ENCODE assay signal across 23 cellular contexts in genomic region chr12:100453953-100454352, GRCh38. TPM values are rescaled to one million over a fixed set of nuclear protein-coding genes. Genes with fewer than 3 reads are reported as not detected.
"Had no signal": no experiment of that assay in that cellular context is flagged by ENCODE, and none has a peak within 500 bp of the region (broad histone marks: within the 10 kb centered on the region; RNA-seq: fewer than 3 reads in every experiment).

No MANE protein-coding gene starts in this region.

- H3K4me1 ChIP-seq: adrenal gland, SJCRH30 had no signal

- H3K9me3 ChIP-seq: Peyer's patch, SJCRH30 had no signal

- H3K27me3 ChIP-seq: adrenal gland, Peyer's patch, SJCRH30 had no signal

- H3K27ac ChIP-seq: adrenal gland, RWPE1, SJCRH30 had no signal

- DNase-seq: activated CD4-positive, alpha-beta T cell treated with anti-CD3 and anti-CD28 coated beads for 4 hours; activated CD8-positive, alpha-beta memory T cell treated with anti-CD3 and anti-CD28 coated beads, Interleukin-2, amount 50 U/mL, for 4 hours; activated CD8-positive, alpha-beta T cell treated with anti-CD3 and anti-CD28 coated beads for 36 hours; activated naive CD4-positive, alpha-beta T cell treated with anti-CD3 and anti-CD28 coated beads, Interleukin-2, amount 50 U/mL, for 16 hours; activated naive CD8-positive, alpha-beta T cell treated with anti-CD3 and anti-CD28 coated beads, Interleukin-2, amount 10 ng/mL, durations not matched to agents 7 days and 5 days; activated T-cell treated with anti-CD3 and anti-CD28 coated beads, Interleukin-2, amount 50 U/mL, for 72 hours; adrenal gland; IMR-90; Kasumi-1; KBM-7; NCI-H1105 treated with DMSO at 0.1 percent for 48 hours; NCI-H1436 treated with DMSO at 0.1 percent for 48 hours; NCI-H187; NCI-H2081; NCI-H345; NCI-H524; NCI-H748 treated with DMSO at 0.1 percent for 48 hours; Peyer's patch; Right ventricle myocardium superior; SJCRH30 had no signal

- H3K4me3 ChIP-seq: adrenal gland, Peyer's patch, SJCRH30 had no signal

- FAIRE-seq: bronchial epithelial cell had no signal

- H3K36me3 ChIP-seq: adrenal gland, Peyer's patch, SJCRH30 had no signal

RNA-seq across cellular contexts. Expression of gene NR1H4, which starts 19.7 kb away (rescaled TPM):
- total RNA-seq: activated CD8-positive, alpha-beta T cell treated with anti-CD3 and anti-CD28 coated beads for 36 hours; activated naive CD8-positive, alpha-beta T cell treated with anti-CD3 and anti-CD28 coated beads, Interleukin-2, amount 10 ng/mL, durations not matched to agents 7 days and 5 days; activated T-cell treated with anti-CD3 and anti-CD28 coated beads, Interleukin-2, amount 50 U/mL, for 72 hours; activated T-helper 2 cell treated with anti-CD3 and anti-CD28 coated beads, Interferon-gamma antibody, Interleukin-2, Interleukin-4, amounts not matched to agents 10 μg/mL and 5 μg/mL and 100 μg/mL, durations not matched to agents 14 hours and 24 hours and 36 hours; bronchial epithelial cell; IMR-90; Right ventricle myocardium superior; SJCRH30 had no signal
- polyA plus RNA-seq: IMR-90 had no signal
